20 cellular contexts compared by ENCODE assay signal in the genomic region with DNA sequence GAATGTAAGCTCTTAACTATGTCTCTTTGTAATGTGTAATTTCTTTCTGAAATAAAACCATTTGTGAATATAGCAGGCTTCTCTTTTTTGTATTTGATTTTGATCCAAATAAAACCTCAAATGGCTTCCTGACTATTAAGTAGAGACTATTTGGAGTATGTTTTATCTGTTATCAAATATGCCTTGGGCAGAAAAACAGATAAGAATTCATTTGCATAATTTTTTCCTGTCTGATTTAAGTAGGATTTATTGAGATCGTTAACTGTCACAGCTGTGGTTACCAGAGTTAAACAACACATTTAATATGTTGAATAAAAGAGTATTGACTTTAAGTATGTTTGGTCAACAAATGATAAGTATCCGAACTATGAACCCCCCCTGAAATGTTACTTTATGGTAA.
DNase-seq lines count a peak whose midpoint lies in the region; ATAC-seq and TF ChIP-seq lines count a peak whose summit lies in the region.
"Had no signal": no experiment of that assay in that cellular context is flagged by ENCODE, and none has a peak within 500 bp of the region (broad histone marks: within the 10 kb centered on the region; RNA-seq: fewer than 3 reads in every experiment).

No MANE protein-coding gene starts in this region.

- no peak for DNase-seq in natural killer cell treated with Interleukin-12 subunit alpha and Interleukin-12 subunit beta and Interleukin-15 and Interleukin-18, amount 100 ng/mL, for 72 hours (ENCODE audit: low spot score)
- DNase-seq in natural killer cell = no peak
- peak; percentile 57 for DNase-seq in NCI-H526 treated with DMSO at 0.1 percent for 48 hours (lab: John Stamatoyannopoulos, UW)
- DNase-seq in NCI-H2171 (lab: John Stamatoyannopoulos, UW) = no peak
- DNase-seq: Caco-2; CD4-positive, CD25-positive, alpha-beta regulatory T cell; DMS 273 treated with DMSO at 0.1 percent for 48 hours; DMS79 treated with DMSO at 0.1 percent for 48 hours; NCI-H1092; NCI-H1436; NCI-H2029; NCI-H446; NCI-H82; SJCRH30; SW 1271; T-helper 17 cell had no signal

- no peaks in the 10 kb centered on the region for H3K9me3 Mint-ChIP-seq in natural killer cell treated with Interleukin-12 subunit alpha and Interleukin-12 subunit beta and Interleukin-15 and Interleukin-18, amount 100 ng/mL, for 72 hours
- H3K9me3 Mint-ChIP-seq in natural killer cell = peaks cover 0 to 2% of the 10 kb centered on the region in 2 donors
- H3K9me3 Mint-ChIP-seq in activated T-helper 17 cell treated with anti-CD3 and anti-CD28 coated beads, Interleukin-2, amount 50 U/mL, for 72 hours = no peaks in the 10 kb centered on the region

- H3K27me3 Mint-ChIP-seq in natural killer cell treated with Interleukin-12 subunit alpha and Interleukin-12 subunit beta and Interleukin-15 and Interleukin-18, amount 100 ng/mL, for 72 hours = no peaks in the 10 kb centered on the region
- H3K27me3 Mint-ChIP-seq in natural killer cell (ENCODE audit: low read depth in 2 of 2) = no peaks in the 10 kb centered on the region
- H3K27me3 Mint-ChIP-seq in activated T-helper 17 cell treated with anti-CD3 and anti-CD28 coated beads, Interleukin-2, amount 50 U/mL, for 72 hours = no peaks in the 10 kb centered on the region
- H3K27me3 Mint-ChIP-seq: CD4-positive, CD25-positive, alpha-beta regulatory T cell; T-helper 17 cell had no signal

- TF ChIP-seq CTCF in natural killer cell (IDR thresholded peaks at IDR 0.05) = no peak

- peaks cover 13% of the 10 kb centered on the region for H3K36me3 Mint-ChIP-seq in natural killer cell treated with Interleukin-12 subunit alpha and Interleukin-12 subunit beta and Interleukin-15 and Interleukin-18, amount 100 ng/mL, for 72 hours
- H3K36me3 Mint-ChIP-seq in natural killer cell = no peaks in the 10 kb centered on the region
- H3K36me3 Mint-ChIP-seq in activated T-helper 17 cell treated with anti-CD3 and anti-CD28 coated beads, Interleukin-2, amount 50 U/mL, for 72 hours (ENCODE audit: low read depth) = peaks cover 38% of the 10 kb centered on the region
- H3K36me3 Mint-ChIP-seq: CD4-positive, CD25-positive, alpha-beta regulatory T cell had no signal

- no peak overlapping the region for H3K4me3 Mint-ChIP-seq in natural killer cell treated with Interleukin-12 subunit alpha and Interleukin-12 subunit beta and Interleukin-15 and Interleukin-18, amount 100 ng/mL, for 72 hours
- no peak overlapping the region for H3K4me3 Mint-ChIP-seq in natural killer cell
- H3K4me3 Mint-ChIP-seq in activated T-helper 17 cell treated with anti-CD3 and anti-CD28 coated beads, Interleukin-2, amount 50 U/mL, for 72 hours = no peak overlapping the region
- H3K4me3 Mint-ChIP-seq: GM23338, T-helper 17 cell had no signal

- no peak for ATAC-seq in natural killer cell treated with Interleukin-12 subunit alpha and Interleukin-12 subunit beta and Interleukin-15 and Interleukin-18, amount 100 ng/mL, for 72 hours
- ATAC-seq in natural killer cell (no peak), HG03196 (IDR thresholded peaks at IDR 0.05; ENCODE audit: unreplicated experiment) (no peak), GM21367 (IDR thresholded peaks at IDR 0.05; ENCODE audit: unreplicated experiment) (no peak)
- ATAC-seq in activated T-helper 17 cell treated with anti-CD3 and anti-CD28 coated beads, Interleukin-2, amount 50 U/mL, for 72 hours (replicated peaks) = no peak
- ATAC-seq: GM23338, T-helper 17 cell had no signal

- intact Hi-C loops in natural killer cell (cut with micrococcal nuclease) = no loop called here

- H3K27ac Mint-ChIP-seq in natural killer cell treated with Interleukin-12 subunit alpha and Interleukin-12 subunit beta and Interleukin-15 and Interleukin-18, amount 100 ng/mL, for 72 hours = peak overlapping the region; percentile 43 to 84
- no peak overlapping the region for H3K27ac Mint-ChIP-seq in natural killer cell
- H3K27ac Mint-ChIP-seq in activated T-helper 17 cell treated with anti-CD3 and anti-CD28 coated beads, Interleukin-2, amount 50 U/mL, for 72 hours = peak overlapping the region; percentile 5
- H3K27ac Mint-ChIP-seq: GM23338, T-helper 17 cell had no signal

- peaks cover 16 to 23% of the 10 kb centered on the region in 2 donors for H3K4me1 Mint-ChIP-seq in natural killer cell treated with Interleukin-12 subunit alpha and Interleukin-12 subunit beta and Interleukin-15 and Interleukin-18, amount 100 ng/mL, for 72 hours (ENCODE audit: low read depth in 2 of 2)
- no peaks in the 10 kb centered on the region for H3K4me1 Mint-ChIP-seq in natural killer cell
- H3K4me1 Mint-ChIP-seq in activated T-helper 17 cell treated with anti-CD3 and anti-CD28 coated beads, Interleukin-2, amount 50 U/mL, for 72 hours = no peaks in the 10 kb centered on the region
- H3K4me1 Mint-ChIP-seq: GM23338 had no signal

Comparison
In these comparisons a context has a peak if more than half of its experiments do, and no peak if none do; other contexts are left out.
1. H3K27ac Mint-ChIP-seq: peak in natural killer cell treated with Interleukin-12 subunit alpha and Interleukin-12 subunit beta and Interleukin-15 and Interleukin-18, amount 100 ng/mL, for 72 hours (2 of 2) and activated T-helper 17 cell treated with anti-CD3 and anti-CD28 coated beads, Interleukin-2, amount 50 U/mL, for 72 hours (single experiment); none in natural killer cell (0 of 2).